10 cellular contexts compared by ENCODE assay signal in the genomic region with DNA sequence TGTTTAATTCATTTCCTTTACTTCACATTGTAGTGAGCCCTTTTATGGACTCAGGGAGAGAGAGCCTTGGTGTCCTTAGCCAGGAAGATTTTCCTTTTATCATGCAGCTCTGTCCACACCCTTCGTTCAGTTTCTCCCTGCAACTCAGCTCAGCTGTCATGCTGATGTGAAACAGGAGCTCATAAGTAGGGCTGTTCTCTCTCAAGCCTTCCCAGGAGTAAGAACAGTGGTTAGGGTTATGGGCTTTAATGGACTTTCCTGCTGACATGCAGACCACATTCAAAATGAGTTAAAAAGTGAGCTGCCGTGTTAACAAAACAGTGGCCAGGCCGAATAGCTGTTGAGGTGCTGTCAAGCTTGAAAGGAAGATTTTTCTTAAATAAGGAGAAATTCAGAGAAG.
DNase-seq lines count a peak whose midpoint lies in the region; ATAC-seq and TF ChIP-seq lines count a peak whose summit lies in the region.
"Had no signal": no experiment of that assay in that cellular context is flagged by ENCODE, and none has a peak within 500 bp of the region (broad histone marks: within the 10 kb centered on the region; RNA-seq: fewer than 3 reads in every experiment).

No MANE protein-coding gene starts in this region.

- no peaks in the 10 kb centered on the region for H3K79me2 ChIP-seq in OCI-LY1 (ENCODE audit: insufficient read depth, low read length)

- no peak overlapping the region for H3K9ac ChIP-seq in OCI-LY1 (ENCODE audit: low read length)

- TF ChIP-seq CTCF in OCI-LY1 (IDR thresholded peaks at IDR 0.05; ENCODE audit: low read length) (no peak), sigmoid colon (IDR thresholded peaks at IDR 0.05) (no peak)

- intact Hi-C loops in left cardiac atrium (cut with DNase I) (loop anchor here in 1 of 2 donors (10.0 kb wide), 2 partner anchors 124 to 394 kb away; no protein-coding TSS in a partner anchor), sigmoid colon (cut with DNase I) (loop anchor here (5.0 kb wide), 3 partner anchors 78 to 1362 kb away; no protein-coding TSS in a partner anchor)

- TF ChIP-seq EP300 in sigmoid colon (IDR thresholded peaks at IDR 0.05) = peak; percentile 17 to 91 (median 76)

- no peak overlapping the region for H3K4me2 ChIP-seq in OCI-LY1 (ENCODE audit: low read length)

- ATAC-seq in GM21529 (IDR thresholded peaks at IDR 0.05; ENCODE audit: unreplicated experiment) (peak; percentile 62), left cardiac atrium (peak; percentile 96 to 98)
- no peak for ATAC-seq in activated CD4-positive, CD25-positive, alpha-beta regulatory T cell treated with anti-CD3 and anti-CD28 coated beads, Interleukin-2, amount 50 U/mL, for 24 hours

- DNase-seq in left cardiac atrium (no peak), sigmoid colon (peak; percentile 83), NCI-H226 (no peak), NK-92 (lab: John Stamatoyannopoulos, UW; ENCODE audit: unreplicated experiment) (no peak)
- no peak for DNase-seq in activated CD4-positive, alpha-beta T cell treated with anti-CD3 and anti-CD28 coated beads, Interleukin-2, amount 50 U/mL, for 1 hour
- DNase-seq: activated naive CD4-positive, alpha-beta T cell treated with anti-CD3 and anti-CD28 coated beads for 36 hours had no signal

- H3K9me3 ChIP-seq in OCI-LY1 (ENCODE audit: low read length) = no peaks in the 10 kb centered on the region
- no peaks in the 10 kb centered on the region for H3K9me3 ChIP-seq in sigmoid colon

- H4K20me1 ChIP-seq in OCI-LY1 (ENCODE audit: insufficient read depth, low read length) = no peaks in the 10 kb centered on the region

- H3K27me3 ChIP-seq in OCI-LY1 (ENCODE audit: insufficient read depth, low read length) = no peaks in the 10 kb centered on the region
- H3K27me3 ChIP-seq in sigmoid colon = no peaks in the 10 kb centered on the region

- H3K4me1 ChIP-seq in OCI-LY1 (ENCODE audit: insufficient read depth, low read length, severe bottlenecking) (peaks cover 12% of the 10 kb centered on the region), sigmoid colon (peaks cover 0 to 58% (median 15%) of the 10 kb centered on the region in 4 donors)

- no peaks in the 10 kb centered on the region for H3F3A ChIP-seq in OCI-LY1 (ENCODE audit: insufficient read depth, low read length)

- H3K9me2 ChIP-seq in OCI-LY1 (ENCODE audit: low read depth, low read length) = no peaks in the 10 kb centered on the region

- H3K4me3 ChIP-seq in OCI-LY1 (ENCODE audit: low read depth, low read length, poor library complexity, severe bottlenecking) (no peak overlapping the region), sigmoid colon (no peak overlapping the region)

- no peak for TF ChIP-seq POLR2A in sigmoid colon (IDR thresholded peaks at IDR 0.05)

- H3K27ac ChIP-seq in OCI-LY1 (ENCODE audit: low read depth, low read length, poor library complexity, severe bottlenecking) (peak overlapping the region; percentile 16), sigmoid colon (peak overlapping the region; percentile 5 to 69 (median 64))
- H3K27ac ChIP-seq: epithelial cell of prostate had no signal

- WGBS in sigmoid colon, 2 donors = 68 to 72% methylated on average over 3 of the region's 3 CpGs

- H3K36me3 ChIP-seq in OCI-LY1 (ENCODE audit: insufficient read depth, low read length) (no peaks in the 10 kb centered on the region), sigmoid colon (no peaks in the 10 kb centered on the region)

- H2AFZ ChIP-seq in OCI-LY1 (ENCODE audit: low read length) = no peak overlapping the region

Comparison
In these comparisons a context has a peak if more than half of its experiments do, and no peak if none do; other contexts are left out.
1. ATAC-seq: peak in GM21529 (single experiment) and left cardiac atrium (2 of 2); none in activated CD4-positive, CD25-positive, alpha-beta regulatory T cell treated with anti-CD3 and anti-CD28 coated beads, Interleukin-2, amount 50 U/mL, for 24 hours (0 of 2).